Comparison of ENCODE assay signal across 8 cellular contexts in genomic region chr1:235328271-235329138, GRCh38. TPM values are rescaled to one million over a fixed set of nuclear protein-coding genes. Genes with fewer than 3 reads are reported as not detected.
DNase-seq lines count a peak whose midpoint lies in the region; ATAC-seq and TF ChIP-seq lines count a peak whose summit lies in the region.

Gene GGPS1 (plus strand): TSS chr1:235328570. CDS start chr1:235335265, 6,695 bp downstream.

- peak within 1 kb of the TSS; percentile 93 for H3K4me3 ChIP-seq in lower lobe of right lung

- peak within 1 kb of the TSS; percentile 95 for H3K27ac ChIP-seq in lower lobe of right lung

- DNase-seq in COLO668 (lab: John Stamatoyannopoulos, UW; ENCODE audit: unreplicated experiment) (peak; percentile 98), GM20000 (ENCODE audit: low spot score) (peak; percentile 92), HS-5 (ENCODE audit: low read depth) (peak; percentile 100), NK-92 (lab: John Stamatoyannopoulos, UW; ENCODE audit: unreplicated experiment) (peak; percentile 96), lower lobe of right lung (peak; percentile 98)
- peak; percentile 95 to 99 for DNase-seq in activated CD8-positive, alpha-beta memory T cell treated with anti-CD3 and anti-CD28 coated beads for 1 hour (ENCODE audit: extremely low read depth in 1 of 2, low read depth in 1 of 2)
- peak; percentile 99 for DNase-seq in effector CD8-positive, alpha-beta T cell (lab: John Stamatoyannopoulos, UW)
- peak; percentile 97 to 99 (median 99) for DNase-seq in stimulated activated CD4-positive, alpha-beta T cell treated with anti-CD3 and anti-CD28 coated beads, TNF-alpha, amount 100 ng/mL, for 24 hours (ENCODE audit: low read depth in 3 of 3)

- H3K9me3 ChIP-seq in lower lobe of right lung, result no peaks in the 10 kb centered on the region

- intact Hi-C loops in lower lobe of right lung (cut with DNase I), result no loop called here

- TF ChIP-seq CTCF in GM20000 (IDR thresholded peaks at IDR 0.05; ENCODE audit: extremely low read depth, missing control alignments) (no peak), lower lobe of right lung (IDR thresholded peaks at IDR 0.05) (no peak)

- no peaks in the 10 kb centered on the region for H3K36me3 ChIP-seq in lower lobe of right lung

- H3K4me1 ChIP-seq in lower lobe of right lung, result peaks cover 62% of the 10 kb centered on the region

- no peaks in the 10 kb centered on the region for H3K27me3 ChIP-seq in lower lobe of right lung (ENCODE audit: low read depth)

- peak; percentile 94 to 97 for ATAC-seq in lower lobe of right lung

RNA-seq across cellular contexts. Expression of gene GGPS1, which starts in this region (rescaled TPM):
- 29.8 TPM for total RNA-seq in lower lobe of right lung

Comparison
In these comparisons a context has a peak if more than half of its experiments do, and no peak if none do; other contexts are left out.
1. Peak in every context shown above with its lines: DNase-seq, ATAC-seq, H3K4me3 ChIP-seq and H3K27ac ChIP-seq.